8 cellular contexts compared by ENCODE assay signal in the genomic region with DNA sequence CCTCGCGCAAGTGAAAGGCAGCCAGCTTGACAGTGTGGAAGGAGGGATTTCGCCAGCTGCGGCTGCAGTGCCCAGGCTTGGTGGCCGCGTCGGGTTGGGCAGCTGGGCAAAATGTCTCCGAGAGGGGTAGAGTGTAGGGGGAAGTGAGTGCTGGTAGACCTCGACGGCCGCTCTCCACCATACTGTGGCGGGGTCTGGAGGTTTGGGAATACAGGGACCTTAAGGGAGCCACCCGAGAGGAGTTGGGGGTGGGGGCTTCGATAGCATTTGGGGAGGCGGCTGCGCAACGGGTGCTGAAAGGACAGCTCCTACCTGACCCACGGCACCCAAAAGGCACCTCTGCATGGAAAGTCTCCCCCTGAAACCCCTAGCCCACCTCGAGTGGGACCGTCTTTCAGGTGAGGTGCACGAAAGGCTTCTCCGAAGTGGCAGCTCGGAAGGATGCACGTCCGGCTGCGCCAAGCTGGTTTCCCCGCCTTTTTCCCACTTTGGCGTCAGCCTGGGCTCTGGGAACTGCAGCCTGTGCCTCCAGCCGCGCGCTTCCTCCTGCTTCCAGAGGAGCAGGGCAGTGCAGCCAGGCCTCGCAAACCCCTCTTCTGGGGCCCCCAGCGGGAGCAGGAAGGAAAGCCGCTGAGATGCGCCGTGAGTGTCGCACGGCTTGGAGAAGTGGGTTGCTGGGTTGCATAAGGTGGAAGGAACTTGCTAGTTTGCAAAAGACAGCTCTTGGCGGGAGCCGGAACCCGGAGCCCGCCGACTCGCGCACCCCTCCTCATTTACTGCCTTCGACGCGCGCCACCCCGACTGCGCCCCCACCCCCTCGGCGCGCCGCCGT. TPM values are rescaled to one million over a fixed set of nuclear protein-coding genes. Genes with fewer than 3 reads are reported as not detected.
DNase-seq lines count a peak whose midpoint lies in the region; ATAC-seq, FAIRE-seq and TF ChIP-seq lines count a peak whose summit lies in the region.

No MANE protein-coding gene starts in this region.

- H3F3A ChIP-seq in SK-N-SH (replicated peaks; ENCODE audit: insufficient read depth): peaks cover 42% of the 10 kb centered on the region

- BruUV-seq in GM12878 (replicated peaks; lab: Mats Ljungman, UMichigan): TSS peak; percentile 67

- in situ Hi-C loops in GM12878 (cut with MboI): no loop called here

- peak; percentile 41 for TF ChIP-seq POLR2A in GM12878 (IDR thresholded peaks at IDR 0.05; ENCODE audit: low read depth, low read length)

- H3K4me2 ChIP-seq in Karpas-422 (ENCODE audit: low read depth, low read length, poor library complexity, severe bottlenecking): peak overlapping the region; percentile 93
- H3K4me2 ChIP-seq in SK-N-SH: peak overlapping the region; percentile 82
- H3K4me2 ChIP-seq in GM12878 (ENCODE audit: control insufficient read depth, insufficient read depth): peak overlapping the region; percentile 98

- DNase-seq in DMS153 treated with DMSO at 0.1 percent for 48 hours (lab: John Stamatoyannopoulos, UW; ENCODE audit: unreplicated experiment) (peak; percentile 92), Karpas-422 (peak; percentile 74), SK-N-SH (peak; percentile 51), GM12878 (ENCODE audit: low read depth, low spot score) (no peak), iPS DF 6.9 (ENCODE audit: low read depth, low spot score) (no peak), sciatic nerve (ENCODE audit: low spot score) (peak; percentile 83), NCI-H774 (lab: John Stamatoyannopoulos, UW) (no peak)

- FAIRE-seq in GM12878 (lab: Jason Lieb, UNC): no peak

- no peaks in the 10 kb centered on the region for H3K27me3 ChIP-seq in Karpas-422 (ENCODE audit: low read length)
- H3K27me3 ChIP-seq in SK-N-SH (ENCODE audit: insufficient read depth): no peaks in the 10 kb centered on the region
- H3K27me3 ChIP-seq in GM12878 (replicated peaks in 1 of 2; ENCODE audit: control insufficient read depth in 2 of 2, insufficient read depth in 2 of 2, low read length in 1 of 2): no peaks in the 10 kb centered on the region
- no peaks in the 10 kb centered on the region for H3K27me3 ChIP-seq in iPS DF 6.9 (ENCODE audit: control insufficient read depth, insufficient read depth, low read length)

- no peak for TF ChIP-seq RAD21 in SK-N-SH (IDR thresholded peaks at IDR 0.05; ENCODE audit: low read length)
- no peak for TF ChIP-seq RAD21 in GM12878 (IDR thresholded peaks at IDR 0.05; ENCODE audit: insufficient read depth, low read depth, low read length)

- no peak for TF ChIP-seq CTCF in SK-N-SH (IDR thresholded peaks at IDR 0.05)
- no peak for TF ChIP-seq CTCF in GM12878 (IDR thresholded peaks at IDR 0.05 in 2 of 3, conservative IDR thresholded peaks at IDR 0.05 in 1 of 3; ENCODE audit: control insufficient read depth in 2 of 3, extremely low read depth in 1 of 3, insufficient read depth in 1 of 3, low read depth in 3 of 3, low read length in 3 of 3)

- H3K36me3 ChIP-seq in Karpas-422 (ENCODE audit: insufficient read depth, low read length) (peaks cover 39% of the 10 kb centered on the region), SK-N-SH (replicated peaks in 1 of 2; ENCODE audit: control insufficient read depth in 1 of 2, insufficient read depth in 2 of 2, low read length in 1 of 2) (peaks cover 40 to 57% of the 10 kb centered on the region in 2 experiments), GM12878 (ENCODE audit: control insufficient read depth in 2 of 2, insufficient read depth in 2 of 2, low read length in 1 of 2) (peaks cover 11 to 29% of the 10 kb centered on the region in 2 experiments), iPS DF 6.9 (ENCODE audit: control insufficient read depth, insufficient read depth, low read length) (peaks cover 17% of the 10 kb centered on the region; the same call in 1 of the 2 replicates)

- peak overlapping the region; percentile 19; the same call in 1 of the 2 replicates for H3K27ac ChIP-seq in Karpas-422 (ENCODE audit: low read length)
- H3K27ac ChIP-seq in SK-N-SH (ENCODE audit: low read depth in 2 of 2, low read length in 1 of 2): peak overlapping the region; percentile 96 to 98
- H3K27ac ChIP-seq in GM12878 (ENCODE audit: control insufficient read depth, insufficient read depth): peak overlapping the region; percentile 98
- H3K27ac ChIP-seq in iPS DF 6.9 (ENCODE audit: low read length): no peak overlapping the region

- H3K9me2 ChIP-seq in Karpas-422 (replicated peaks; ENCODE audit: insufficient read depth, low read length) (no peaks in the 10 kb centered on the region), SK-N-SH (no peaks in the 10 kb centered on the region)

- CTCF ChIA-PET in SK-N-SH (lab: Yijun Ruan, JAX) (interaction anchor here (0.7 to 2.0 kb wide), 11 partner anchors 9 to 221 kb away, joined by 3 to 7 read pairs (median 3); partner anchors contain the start of gene DHDDS), GM12878 (lab: Yijun Ruan, JAX) (interaction anchor here (0.9 to 3.6 kb wide), 11 partner anchors 10 to 94 kb away, joined by 3 to 23 read pairs (median 4); partner anchors contain the start of gene DHDDS)

- H3K9ac ChIP-seq in Karpas-422 (ENCODE audit: low read length) (peak overlapping the region; percentile 99), SK-N-SH (peak overlapping the region; percentile 100; the same call in 1 of the 2 replicates), GM12878 (ENCODE audit: control insufficient read depth, insufficient read depth, low read length) (peak overlapping the region; percentile 83)

- peak; percentile 20 for ATAC-seq in GM21528 (IDR thresholded peaks at IDR 0.05; ENCODE audit: low FRiP score, unreplicated experiment)
- ATAC-seq in GM12878: peak; percentile 35
- ATAC-seq in sciatic nerve: peak; percentile 57

- H3K79me2 ChIP-seq in Karpas-422 (ENCODE audit: low read length) (peaks cover 11% of the 10 kb centered on the region), SK-N-SH (ENCODE audit: insufficient read depth) (peaks cover 30% of the 10 kb centered on the region), GM12878 (ENCODE audit: control insufficient read depth, insufficient read depth, low read length) (peaks cover 25% of the 10 kb centered on the region)

- peak overlapping the region; percentile 48; the same call in 1 of the 2 replicates for H2AFZ ChIP-seq in Karpas-422 (ENCODE audit: low read length)
- no peak overlapping the region for H2AFZ ChIP-seq in SK-N-SH (ENCODE audit: low read depth)
- H2AFZ ChIP-seq in GM12878 (ENCODE audit: control insufficient read depth, low read depth, low read length): peak overlapping the region; percentile 35; the same call in 1 of the 2 replicates

- H4K20me1 ChIP-seq in Karpas-422 (ENCODE audit: insufficient read depth, low read depth, low read length) (peaks cover 29% of the 10 kb centered on the region), SK-N-SH (ENCODE audit: insufficient read depth) (peaks cover 38% of the 10 kb centered on the region), GM12878 (ENCODE audit: control insufficient read depth, insufficient read depth) (no peaks in the 10 kb centered on the region; the same call in 1 of the 2 replicates)

- TF ChIP-seq EP300 in SK-N-SH (IDR thresholded peaks at IDR 0.05; ENCODE audit: borderline replicate concordance in 1 of 2, low read depth in 1 of 2, low read length in 1 of 2): no peak
- no peak for TF ChIP-seq EP300 in GM12878 (IDR thresholded peaks at IDR 0.05; ENCODE audit: borderline replicate concordance in 1 of 2, control insufficient read depth in 1 of 2, low read depth in 2 of 2, low read length in 2 of 2)

- RAD21 ChIA-PET in GM12878 (lab: Charles Lee; ENCODE audit: unreplicated experiment): interaction anchor here (0.7 to 2.8 kb wide), 2 partner anchors 29 to 54 kb away, joined by 3 to 12 read pairs; no protein-coding TSS in a partner anchor

- SMC1A ChIA-PET in GM12878 (lab: Charles Lee; ENCODE audit: uncharacterized antibody, unreplicated experiment): interaction anchor here (0.8 to 1.2 kb wide), 2 partner anchors 28 to 367 kb away, joined by 3 read pairs; no protein-coding TSS in a partner anchor

- WGBS in SK-N-SH (ENCODE audit: low lambda C conversion rate): 4% methylated on average over 25 of the region's 56 CpGs
- WGBS in GM12878 (ENCODE audit: insufficient coverage, insufficient replicate concordance, low lambda C conversion rate, missing lambda C conversion rate): 2% methylated on average over 51 of the region's 56 CpGs
- no CpG with 5 or more reads among the region's 56 CpGs for WGBS in iPS DF 6.9 (ENCODE audit: insufficient coverage, insufficient read length)

- intact Hi-C loops in GM12878 (cut with micrococcal nuclease; ENCODE audit: unreplicated experiment): no loop called here
- intact Hi-C loops in sciatic nerve (cut with DNase I): no loop called here

- H3K4me3 ChIP-seq in Karpas-422 (ENCODE audit: low read length): peak overlapping the region; percentile 72
- H3K4me3 ChIP-seq in SK-N-SH (ENCODE audit: low read depth in 2 of 2, low read length in 1 of 2): peak overlapping the region; percentile 94 to 95
- peak overlapping the region; percentile 84 for H3K4me3 ChIP-seq in GM12878
- H3K4me3 ChIP-seq in iPS DF 6.9 (ENCODE audit: low read length): peak overlapping the region; percentile 67; the same call in 1 of the 2 replicates

- H3K4me1 ChIP-seq in Karpas-422 (ENCODE audit: low read length) (peaks cover 23% of the 10 kb centered on the region), SK-N-SH (ENCODE audit: control insufficient read depth in 1 of 2, insufficient read depth in 2 of 2, low read depth in 1 of 2, low read length in 1 of 2) (peaks cover 6 to 26% of the 10 kb centered on the region in 2 experiments; a peak in 3 of 4 replicates), GM12878 (ENCODE audit: control insufficient read depth, insufficient read depth, low read length) (peaks cover 19% of the 10 kb centered on the region), iPS DF 6.9 (ENCODE audit: control insufficient read depth, insufficient read depth, low read length) (no peaks in the 10 kb centered on the region; the same call in 1 of the 2 replicates)

- POLR2A ChIA-PET in SK-N-SH (lab: Yijun Ruan, JAX) (interaction anchor here (0.7 to 2.6 kb wide), 10 partner anchors 10 to 416 kb away, joined by 3 to 16 read pairs (median 4); partner anchors contain the start of genes DHDDS and SH3BGRL3), GM12878 (lab: Charles Lee) (interaction anchor here (0.6 to 4.5 kb wide), 5 partner anchors 9 to 153 kb away, joined by 3 to 24 read pairs (median 5); partner anchors contain the start of genes CD52 and DHDDS)

- H3K9me3 ChIP-seq in Karpas-422 (ENCODE audit: low read length) (no peaks in the 10 kb centered on the region), SK-N-SH (no peaks in the 10 kb centered on the region), GM12878 (replicated peaks; ENCODE audit: control insufficient read depth, insufficient read depth, low read length) (no peaks in the 10 kb centered on the region), iPS DF 6.9 (ENCODE audit: control insufficient read depth, insufficient read depth, low read length) (no peaks in the 10 kb centered on the region)

RNA-seq across cellular contexts. Expression of gene HMGN2, which starts 0.5 kb away (rescaled TPM):
- total RNA-seq in Karpas-422 (2014; rRNA removed; shearing (Covaris generic); ENCODE audit: low replicate concordance): 407 and 515 TPM in 2 replicates
- polyA plus RNA-seq in SK-N-SH (2012; rRNA removed) (343 and 644 TPM in 2 replicates), GM12878 (2011; rRNA removed) (249 and 328 TPM in 2 replicates), GM12878 (2014; fragmentation: Illumina TruSeq; extraction: Trizol) (937 and 999 TPM in 2 replicates), GM12878 (2014; fragmentation: Nextera tagmentation; extraction: Ambion mirVana) (100 to 1,000 TPM; 615 to 830 TPM), GM12878 (2014; rRNA removed) (348 and 380 TPM in 2 replicates), GM12878 (2016; fragmentation: Nextera tagmentation; extraction: Ambion mirVana) (1,000 to 10,000 TPM; 2,526 to 2,682 TPM)
- polyA plus RNA-seq in SK-N-SH (2012; cell fraction: cytosol; rRNA removed): 624 and 653 TPM in 2 replicates
- polyA plus RNA-seq in SK-N-SH (2012; cell fraction: nucleus; rRNA removed): 304 and 357 TPM in 2 replicates
- 114 and 121 TPM in 2 replicates for total RNA-seq in GM12878 (2013; cell fraction: nucleolus; rRNA removed)
- total RNA-seq in GM12878 (2014; rRNA removed) (678 and 698 TPM in 2 replicates), GM12878 (2014; rRNA removed; fragmentation: Illumina TruSeq; extraction: Trizol) (496 and 526 TPM in 2 replicates), GM12878 (2021) (687 and 709 TPM in 2 replicates), sciatic nerve (199 TPM)
- polyA plus RNA-seq in GM12878 (2011; ENCODE audit: low read depth): 588 TPM
- polyA plus RNA-seq in GM12878 (2011; cell fraction: cytosol; rRNA removed): 223 and 268 TPM in 2 replicates
- polyA plus RNA-seq in GM12878 (2011; cell fraction: nucleus; rRNA removed): 496 and 498 TPM in 2 replicates
- 635 and 642 TPM in 2 replicates for polyA plus RNA-seq in GM12878 (2012)
- 101 and 112 TPM in 2 replicates for polyA minus RNA-seq in GM12878 (2011; rRNA and poly(A)+ RNA removed)
- 81.3 and 86.7 TPM in 2 replicates for polyA minus RNA-seq in GM12878 (2011; cell fraction: cytosol; rRNA and poly(A)+ RNA removed)
- 80.0 and 98.9 TPM in 2 replicates for polyA minus RNA-seq in GM12878 (2011; cell fraction: nucleus; rRNA and poly(A)+ RNA removed)

RNA-seq across cellular contexts. Expression of gene DHDDS, which starts 39.6 kb away (rescaled TPM):
- 17.0 and 31.1 TPM in 2 replicates for total RNA-seq in Karpas-422 (2014; rRNA removed; shearing (Covaris generic); ENCODE audit: low replicate concordance)
- polyA plus RNA-seq in SK-N-SH (2012; rRNA removed): 25.0 and 36.6 TPM in 2 replicates
- polyA plus RNA-seq in SK-N-SH (2012; cell fraction: cytosol; rRNA removed): 22.4 and 24.1 TPM in 2 replicates
- polyA plus RNA-seq in SK-N-SH (2012; cell fraction: nucleus; rRNA removed): 58.3 and 87.1 TPM in 2 replicates
- total RNA-seq in GM12878 (2013; cell fraction: nucleolus; rRNA removed): 103 and 121 TPM in 2 replicates
- total RNA-seq in GM12878 (2014; rRNA removed): 33.1 and 33.2 TPM in 2 replicates
- total RNA-seq in GM12878 (2014; rRNA removed; fragmentation: Illumina TruSeq; extraction: Trizol): 35.6 and 38.5 TPM in 2 replicates
- 41.6 and 46.9 TPM in 2 replicates for total RNA-seq in GM12878 (2021)
- polyA plus RNA-seq in GM12878 (2011; ENCODE audit: low read depth): 30.2 TPM
- 37.2 and 38.7 TPM in 2 replicates for polyA plus RNA-seq in GM12878 (2011; rRNA removed)
- polyA plus RNA-seq in GM12878 (2011; cell fraction: cytosol; rRNA removed): 33.5 and 36.1 TPM in 2 replicates
- 40.2 and 51.2 TPM in 2 replicates for polyA plus RNA-seq in GM12878 (2011; cell fraction: nucleus; rRNA removed)
- 22.7 and 30.5 TPM in 2 replicates for polyA plus RNA-seq in GM12878 (2012)
- polyA plus RNA-seq in GM12878 (2014; fragmentation: Illumina TruSeq; extraction: Trizol): 37.2 and 49.5 TPM in 2 replicates
- polyA plus RNA-seq in GM12878 (2014; fragmentation: Nextera tagmentation; extraction: Ambion mirVana): 10 to 100 TPM; 22.7 to 27.2 TPM
- polyA plus RNA-seq in GM12878 (2014; rRNA removed): 34.7 TPM in 2 replicates
- polyA plus RNA-seq in GM12878 (2016; fragmentation: Nextera tagmentation; extraction: Ambion mirVana): 10 to 100 TPM; 45.4 to 47.5 TPM
- polyA minus RNA-seq in GM12878 (2011; rRNA and poly(A)+ RNA removed): 46.5 and 49.0 TPM in 2 replicates
- 10.0 and 11.6 TPM in 2 replicates for polyA minus RNA-seq in GM12878 (2011; cell fraction: cytosol; rRNA and poly(A)+ RNA removed)
- 29.4 and 53.9 TPM in 2 replicates for polyA minus RNA-seq in GM12878 (2011; cell fraction: nucleus; rRNA and poly(A)+ RNA removed)
- 42.2 TPM for total RNA-seq in sciatic nerve

RNA-seq across cellular contexts. Expression of gene RPS6KA1, which starts 57.8 kb away (rescaled TPM):
- total RNA-seq in Karpas-422 (2014; rRNA removed; shearing (Covaris generic); ENCODE audit: low replicate concordance): 85.3 and 106 TPM in 2 replicates
- polyA plus RNA-seq in SK-N-SH (2012; rRNA removed) (8.3 and 9.7 TPM in 2 replicates), GM12878 (2011; rRNA removed) (53.7 and 92.1 TPM in 2 replicates), GM12878 (2014; fragmentation: Illumina TruSeq; extraction: Trizol) (72.1 and 74.9 TPM in 2 replicates), GM12878 (2014; fragmentation: Nextera tagmentation; extraction: Ambion mirVana) (1 to 10 TPM; 5.0 to 9.9 TPM), GM12878 (2014; rRNA removed) (89.3 and 90.9 TPM in 2 replicates), GM12878 (2016; fragmentation: Nextera tagmentation; extraction: Ambion mirVana) (100 to 1,000 TPM in 1 of 2 experiments, 10 to 100 TPM in 1; 99.4 to 106 TPM)
- polyA plus RNA-seq in SK-N-SH (2012; cell fraction: cytosol; rRNA removed): 4.3 and 7.1 TPM in 2 replicates
- polyA plus RNA-seq in SK-N-SH (2012; cell fraction: nucleus; rRNA removed): 9.0 and 11.6 TPM in 2 replicates
- 130 and 155 TPM in 2 replicates for total RNA-seq in GM12878 (2013; cell fraction: nucleolus; rRNA removed)
- total RNA-seq in GM12878 (2014; rRNA removed) (118 and 136 TPM in 2 replicates), GM12878 (2014; rRNA removed; fragmentation: Illumina TruSeq; extraction: Trizol) (75.2 and 83.4 TPM in 2 replicates), GM12878 (2021) (115 and 116 TPM in 2 replicates), sciatic nerve (26.8 TPM)
- polyA plus RNA-seq in GM12878 (2011; ENCODE audit: low read depth): 41.7 TPM
- polyA plus RNA-seq in GM12878 (2011; cell fraction: cytosol; rRNA removed): 108 and 121 TPM in 2 replicates
- 133 and 140 TPM in 2 replicates for polyA plus RNA-seq in GM12878 (2011; cell fraction: nucleus; rRNA removed)
- 80.5 and 83.0 TPM in 2 replicates for polyA plus RNA-seq in GM12878 (2012)
- 110 and 170 TPM in 2 replicates for polyA minus RNA-seq in GM12878 (2011; rRNA and poly(A)+ RNA removed)
- 54.0 and 77.9 TPM in 2 replicates for polyA minus RNA-seq in GM12878 (2011; cell fraction: cytosol; rRNA and poly(A)+ RNA removed)
- 84.0 and 132 TPM in 2 replicates for polyA minus RNA-seq in GM12878 (2011; cell fraction: nucleus; rRNA and poly(A)+ RNA removed)

Comparison
In these comparisons a context has a peak if more than half of its experiments do, and no peak if none do; other contexts are left out.
1. DNase-seq: peak in DMS153 treated with DMSO at 0.1 percent for 48 hours (single experiment), Karpas-422 (single experiment), SK-N-SH (single experiment) and sciatic nerve (single experiment); none in GM12878 (single experiment), iPS DF 6.9 (single experiment) and NCI-H774 (single experiment).
2. Peak in every context shown above with its lines, with median percentiles within 50 percentile points of each other: ATAC-seq, H3K4me2 ChIP-seq, H3K4me3 ChIP-seq and H3K9ac ChIP-seq.